8 cellular contexts compared by ENCODE assay signal in the genomic region with DNA sequence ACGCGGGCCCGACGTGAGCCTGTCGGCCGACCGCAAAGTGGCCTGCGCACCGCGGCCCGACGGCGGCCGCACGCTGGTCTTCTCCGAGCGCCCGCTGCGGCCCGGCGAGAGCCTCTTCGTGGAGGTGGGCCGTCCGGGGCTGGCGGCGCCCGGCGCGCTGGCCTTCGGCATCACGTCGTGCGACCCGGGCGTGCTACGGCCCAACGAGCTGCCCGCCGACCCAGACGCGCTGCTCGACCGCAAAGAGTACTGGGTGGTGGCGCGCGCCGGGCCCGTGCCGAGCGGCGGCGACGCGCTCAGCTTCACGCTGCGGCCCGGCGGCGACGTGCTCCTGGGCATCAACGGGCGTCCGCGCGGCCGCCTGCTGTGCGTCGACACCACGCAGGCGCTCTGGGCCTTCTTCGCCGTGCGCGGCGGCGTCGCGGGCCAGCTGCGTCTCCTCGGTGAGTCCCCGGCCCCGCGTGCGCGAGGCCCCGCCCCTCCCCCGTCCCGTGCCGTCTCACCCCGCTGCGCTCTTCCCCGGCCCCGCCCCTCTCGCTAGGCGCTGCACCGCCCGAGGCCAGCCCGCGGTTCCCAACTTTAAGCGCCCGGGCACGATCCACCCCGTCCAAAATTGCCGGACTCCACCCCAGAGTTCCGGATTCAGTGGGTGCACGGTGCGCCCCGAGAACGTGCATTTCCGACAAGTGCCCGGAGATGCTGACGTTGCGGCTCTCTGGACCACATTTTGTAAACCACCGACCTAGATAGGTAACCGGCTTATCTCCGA.
A peak's percentile ranks its signal among the peaks of the same experiment; 100 is the strongest.
DNase-seq lines count a peak whose midpoint lies in the region; ATAC-seq, FAIRE-seq and TF ChIP-seq lines count a peak whose summit lies in the region.

No MANE protein-coding gene starts in this region.

- TF ChIP-seq CTCF in GM10248 (IDR thresholded peaks at IDR 0.05; ENCODE audit: control extremely low read depth, extremely low read depth, low read depth, missing control alignments), result no peak

- POLR2A ChIA-PET in GM10248 (lab: Yijun Ruan, JAX), result no interaction called here

- no peak for ATAC-seq in GM19452 (IDR thresholded peaks at IDR 0.05; ENCODE audit: unreplicated experiment)

- CTCF ChIA-PET in GM10248 (lab: Yijun Ruan, JAX), result interaction anchor here (2.6 kb wide), 1 partner anchor 13 kb away, joined by 10 read pairs; no protein-coding TSS in a partner anchor

- FAIRE-seq in H54 (lab: Jason Lieb, UNC), result no peak

- DNase-seq in GM10248 (ENCODE audit: extremely low spot score) (peak; percentile 52), germinal center (ENCODE audit: low spot score) (peak; percentile 67), NCI-H510A treated with DMSO at 0.1 percent for 48 hours (lab: John Stamatoyannopoulos, UW) (no peak), H54 (ENCODE audit: insufficient read length, low spot score) (no peak), posterior cingulate gyrus (no peak)
- peak; percentile 54 for DNase-seq in activated CD8-positive, alpha-beta memory T cell treated with anti-CD3 and anti-CD28 coated beads, Interleukin-2, amount 50 U/mL, for 4 hours
- DNase-seq in stimulated activated CD4-positive, alpha-beta T cell treated with anti-CD3 and anti-CD28 coated beads, Interleukin-2, amount 100 ng/mL, for 24 hours, result peak; percentile 69 to 74

- intact Hi-C loops in posterior cingulate gyrus (cut with DNase I), result no loop called here

- no peak for TF ChIP-seq POLR2A in H54 (IDR thresholded peaks at IDR 0.05; ENCODE audit: low read depth, low read length)

Comparison
In these comparisons a context has a peak if more than half of its experiments do, and no peak if none do; other contexts are left out.
1. DNase-seq: peak in GM10248 (single experiment), activated CD8-positive, alpha-beta memory T cell treated with anti-CD3 and anti-CD28 coated beads, Interleukin-2, amount 50 U/mL, for 4 hours (single experiment), germinal center (single experiment) and stimulated activated CD4-positive, alpha-beta T cell treated with anti-CD3 and anti-CD28 coated beads, Interleukin-2, amount 100 ng/mL, for 24 hours (2 of 2); none in NCI-H510A treated with DMSO at 0.1 percent for 48 hours (single experiment), H54 (single experiment) and posterior cingulate gyrus (0 of 10).